ENCODE assay signal across 8 cellular contexts in genomic region chr17:81858967-81859905, GRCh38. TPM values are rescaled to one million over a fixed set of nuclear protein-coding genes. Genes with fewer than 3 reads are reported as not detected.
DNase-seq lines count a peak whose midpoint lies in the region; ATAC-seq and TF ChIP-seq lines count a peak whose summit lies in the region.

No MANE protein-coding gene starts in this region.

- CTCF ChIA-PET in activated CD4-positive, alpha-beta memory T cell treated with anti-CD3 and anti-CD28 coated beads, Interleukin-2, amount 10 ng/mL, durations not matched to agents 7 days and 5 days (lab: Charles Lee), result interaction anchor here (1.0 to 1.3 kb wide), 3 partner anchors 11 to 156 kb away, joined by 3 to 5 read pairs (median 3); partner anchors contain the start of genes ARHGDIA, MCRIP1, MRPL12 and PPP1R27

- H3K36me3 ChIP-seq in suprapubic skin, result peaks cover 26% of the 10 kb centered on the region

- DNase-seq in T-helper 1 cell, result no peak
- peak; percentile 20 for DNase-seq in activated CD4-positive, alpha-beta memory T cell treated with anti-CD3 and anti-CD28 coated beads, Interleukin-2, amount 10 ng/mL, durations not matched to agents 7 days and 5 days
- DNase-seq in suprapubic skin (ENCODE audit: low spot score in 2 of 2), result no peak
- no peak for DNase-seq in AG08395 (ENCODE audit: low spot score)

- H3K4me3 ChIP-seq in iPS-18c (ENCODE audit: insufficient read depth, low read depth, low read length) (peak overlapping the region; percentile 91), suprapubic skin (peak overlapping the region; percentile 92)

- H3K9me3 ChIP-seq in iPS-18c (ENCODE audit: control insufficient read depth, insufficient read depth, low read length), result no peaks in the 10 kb centered on the region
- no peaks in the 10 kb centered on the region for H3K9me3 ChIP-seq in suprapubic skin

- H3K27me3 ChIP-seq in suprapubic skin, result no peaks in the 10 kb centered on the region

- peaks cover 83% of the 10 kb centered on the region for H3K4me1 ChIP-seq in suprapubic skin

- no peak for TF ChIP-seq POLR2A in suprapubic skin (IDR thresholded peaks at IDR 0.05)

- peak overlapping the region; percentile 85 for H3K27ac Mint-ChIP-seq in T-helper 1 cell treated with Interleukin-12 subunit alpha and Interleukin-12 subunit beta and Interleukin-4 antibody, amounts not matched to agents 30 μg/mL and 1 μg/mL, for 36 hours
- H3K27ac Mint-ChIP-seq in activated CD4-positive, alpha-beta memory T cell treated with anti-CD3 and anti-CD28 coated beads, Interleukin-2, amount 10 ng/mL, durations not matched to agents 7 days and 5 days, result peak overlapping the region; percentile 88

- H3K27me3 Mint-ChIP-seq in T-helper 1 cell treated with Interleukin-12 subunit alpha and Interleukin-12 subunit beta and Interleukin-4 antibody, amounts not matched to agents 30 μg/mL and 1 μg/mL, for 36 hours (ENCODE audit: low read depth), result peaks cover 4% of the 10 kb centered on the region
- H3K27me3 Mint-ChIP-seq in activated CD4-positive, alpha-beta memory T cell treated with anti-CD3 and anti-CD28 coated beads, Interleukin-2, amount 10 ng/mL, durations not matched to agents 7 days and 5 days, result no peaks in the 10 kb centered on the region

- peak overlapping the region; percentile 89 for H3K4me3 Mint-ChIP-seq in T-helper 1 cell treated with Interleukin-12 subunit alpha and Interleukin-12 subunit beta and Interleukin-4 antibody, amounts not matched to agents 30 μg/mL and 1 μg/mL, for 36 hours
- H3K4me3 Mint-ChIP-seq in activated CD4-positive, alpha-beta memory T cell treated with anti-CD3 and anti-CD28 coated beads, Interleukin-2, amount 10 ng/mL, durations not matched to agents 7 days and 5 days, result peak overlapping the region; percentile 98

- peaks cover 33% of the 10 kb centered on the region for H3K36me3 Mint-ChIP-seq in T-helper 1 cell treated with Interleukin-12 subunit alpha and Interleukin-12 subunit beta and Interleukin-4 antibody, amounts not matched to agents 30 μg/mL and 1 μg/mL, for 36 hours (ENCODE audit: low read depth)
- H3K36me3 Mint-ChIP-seq in activated CD4-positive, alpha-beta memory T cell treated with anti-CD3 and anti-CD28 coated beads, Interleukin-2, amount 10 ng/mL, durations not matched to agents 7 days and 5 days (ENCODE audit: low read depth), result peaks cover 58% of the 10 kb centered on the region

- peaks cover 24% of the 10 kb centered on the region for H3K4me1 Mint-ChIP-seq in T-helper 1 cell treated with Interleukin-12 subunit alpha and Interleukin-12 subunit beta and Interleukin-4 antibody, amounts not matched to agents 30 μg/mL and 1 μg/mL, for 36 hours (ENCODE audit: low read depth)
- peaks cover 52% of the 10 kb centered on the region for H3K4me1 Mint-ChIP-seq in activated CD4-positive, alpha-beta memory T cell treated with anti-CD3 and anti-CD28 coated beads, Interleukin-2, amount 10 ng/mL, durations not matched to agents 7 days and 5 days

- TF ChIP-seq EP300 in suprapubic skin (IDR thresholded peaks at IDR 0.05), result no peak

- no peak for TF ChIP-seq CTCF in suprapubic skin (IDR thresholded peaks at IDR 0.05)

- no peaks in the 10 kb centered on the region for H3K9me3 Mint-ChIP-seq in T-helper 1 cell treated with Interleukin-12 subunit alpha and Interleukin-12 subunit beta and Interleukin-4 antibody, amounts not matched to agents 30 μg/mL and 1 μg/mL, for 36 hours
- H3K9me3 Mint-ChIP-seq in activated CD4-positive, alpha-beta memory T cell treated with anti-CD3 and anti-CD28 coated beads, Interleukin-2, amount 10 ng/mL, durations not matched to agents 7 days and 5 days, result no peaks in the 10 kb centered on the region

- ATAC-seq in HG02623 (IDR thresholded peaks at IDR 0.05; ENCODE audit: unreplicated experiment) (no peak), GM21390 (IDR thresholded peaks at IDR 0.05; ENCODE audit: unreplicated experiment) (no peak)

- POLR2A ChIA-PET in activated CD4-positive, alpha-beta memory T cell treated with anti-CD3 and anti-CD28 coated beads, Interleukin-2, amount 10 ng/mL, durations not matched to agents 7 days and 5 days (lab: Charles Lee), result interaction anchor here (0.8 to 6.6 kb wide), 14 partner anchors 8 to 206 kb away, joined by 3 to 133 read pairs (median 5); partner anchors contain the start of genes ARHGDIA, ARL16, DUS1L and HGS

- peak overlapping the region; percentile 95 for H3K27ac ChIP-seq in suprapubic skin

- 53% methylated on average over 21 of the region's 23 CpGs for WGBS in suprapubic skin

RNA-seq across cellular contexts. Expression of gene P4HB, which starts 1.1 kb away (rescaled TPM):
- 100 to 1,000 TPM; 483 to 496 TPM for total RNA-seq in activated CD4-positive, alpha-beta memory T cell treated with anti-CD3 and anti-CD28 coated beads, Interleukin-2, amount 10 ng/mL, durations not matched to agents 7 days and 5 days
- total RNA-seq in suprapubic skin, result 1,000 to 10,000 TPM in 1 of 4 donors, 100 to 1,000 TPM in 3; 521 to 1,041 (median 898) TPM

RNA-seq across cellular contexts. Expression of gene ARHGDIA, which starts 11.9 kb away (rescaled TPM):
- total RNA-seq in activated CD4-positive, alpha-beta memory T cell treated with anti-CD3 and anti-CD28 coated beads, Interleukin-2, amount 10 ng/mL, durations not matched to agents 7 days and 5 days, result 100 to 1,000 TPM; 636 to 661 TPM
- 100 to 1,000 TPM; 157 to 202 (median 180) TPM for total RNA-seq in suprapubic skin

RNA-seq across cellular contexts. Expression of gene PPP1R27, which starts 24.4 kb away (rescaled TPM):
- not detected for total RNA-seq in activated CD4-positive, alpha-beta memory T cell treated with anti-CD3 and anti-CD28 coated beads, Interleukin-2, amount 10 ng/mL, durations not matched to agents 7 days and 5 days
- 1 to 10 TPM in 1 of 4 donors, not detected in 3; 1.3 TPM for total RNA-seq in suprapubic skin

RNA-seq across cellular contexts. Expression of gene MCRIP1, which starts 26.1 kb away (rescaled TPM):
- total RNA-seq in activated CD4-positive, alpha-beta memory T cell treated with anti-CD3 and anti-CD28 coated beads, Interleukin-2, amount 10 ng/mL, durations not matched to agents 7 days and 5 days, result 10 to 100 TPM; 37.1 to 38.2 TPM
- total RNA-seq in suprapubic skin, result 10 to 100 TPM; 20.3 to 29.3 (median 27.4) TPM

RNA-seq across cellular contexts. Expression of gene ALYREF, which starts 32.1 kb away (rescaled TPM):
- total RNA-seq in activated CD4-positive, alpha-beta memory T cell treated with anti-CD3 and anti-CD28 coated beads, Interleukin-2, amount 10 ng/mL, durations not matched to agents 7 days and 5 days, result 100 to 1,000 TPM; 159 to 160 TPM
- 100 to 1,000 TPM in 2 of 4 donors, 10 to 100 TPM in 2; 43.0 to 110 (median 96.3) TPM for total RNA-seq in suprapubic skin
